Comparison of ENCODE assay signal across 30 cellular contexts in the genomic region with DNA sequence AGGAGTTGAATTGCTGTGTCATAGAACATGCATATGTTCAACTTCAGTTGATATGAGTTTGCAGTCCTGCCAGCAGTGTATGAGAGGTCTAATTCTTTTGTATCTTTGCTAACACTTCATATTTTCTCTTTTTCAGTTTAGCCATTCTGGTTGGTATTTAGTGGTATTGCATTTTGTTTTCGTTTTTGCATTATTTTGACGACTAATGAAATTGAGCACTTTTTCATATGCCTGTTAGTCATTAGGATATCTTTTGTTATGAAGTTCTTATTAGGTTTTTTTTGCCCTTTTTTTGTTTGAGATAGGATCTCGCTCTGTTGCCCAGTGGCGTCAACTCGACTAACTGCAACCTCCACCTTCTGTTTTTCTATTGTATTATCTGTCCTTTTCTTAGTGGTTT. TPM values are rescaled to one million over a fixed set of nuclear protein-coding genes. Genes with fewer than 3 reads are reported as not detected.
"Had no signal": no experiment of that assay in that cellular context is flagged by ENCODE, and none has a peak within 500 bp of the region (broad histone marks: within the 10 kb centered on the region; RNA-seq: fewer than 3 reads in every experiment).

No MANE protein-coding gene starts in this region.

- H3K4me1 ChIP-seq: left lung, lower lobe of right lung, neural progenitor cell, prostate gland, sigmoid colon, suprapubic skin, tibial artery, upper lobe of right lung had no signal

- H3K27ac ChIP-seq: left lung, lower lobe of right lung, neural progenitor cell, neutrophil, ovary, prostate gland, sigmoid colon, spleen, suprapubic skin, thoracic aorta, tibial artery, upper lobe of right lung had no signal

- H3K9me3 ChIP-seq: left lung, lower lobe of right lung, neutrophil, ovary, prostate gland, sigmoid colon, spleen, suprapubic skin, thoracic aorta, tibial artery, upper lobe of right lung had no signal

- FAIRE-seq: islet of Langerhans, kidney, small intestine, urothelium cell line had no signal

- H2AFZ ChIP-seq: neural progenitor cell had no signal

- H3K27me3 ChIP-seq: left lung, neural progenitor cell, neutrophil, ovary, sigmoid colon, spleen, suprapubic skin, tibial artery, upper lobe of right lung had no signal

- ATAC-seq: left colon; left lung; lower lobe of right lung; natural killer cell; right cardiac atrium; stimulated activated effector memory CD8-positive, alpha-beta T cell treated with anti-CD3 and anti-CD28 coated beads, Interleukin-12 subunit alpha, Interleukin-12 subunit beta, amount 100 ng/mL, for 72 hours; upper lobe of right lung had no signal

- H3K36me3 ChIP-seq: ovary, prostate gland had no signal

- H3K9ac ChIP-seq: neural progenitor cell had no signal

- H3K4me2 ChIP-seq: neural progenitor cell had no signal

- H3K4me3 ChIP-seq: left lung, lower lobe of right lung, neural progenitor cell, ovary, prostate gland, sigmoid colon, spleen, suprapubic skin, thoracic aorta, tibial artery, upper lobe of right lung had no signal

- DNase-seq: hypothalamus; immature natural killer cell; kidney; left colon; left lung; lower lobe of right lung; mesendoderm; naive B cell; natural killer cell; nephron progenitor cell; occipital lobe; ovary; retina; right cardiac atrium; sigmoid colon; small intestine; spleen; stimulated activated CD4-positive, alpha-beta T cell treated with anti-CD3 and anti-CD28 coated beads, Interleukin-4, amount 100 ng/mL, for 24 hours; stimulated activated naive CD4-positive, alpha-beta T cell; tibial artery; trophoblast cell; upper lobe of right lung had no signal

RNA-seq across cellular contexts. Expression of gene PCLAF, which starts 15.5 kb away (rescaled TPM):
- total RNA-seq: thoracic aorta had no signal
